12 cellular contexts compared by ENCODE assay signal in genomic region chr2:191500566-191501389, GRCh38.
DNase-seq lines count a peak whose midpoint lies in the region; ATAC-seq, FAIRE-seq and TF ChIP-seq lines count a peak whose summit lies in the region.
"Had no signal": no experiment of that assay in that cellular context is flagged by ENCODE, and none has a peak within 500 bp of the region (broad histone marks: within the 10 kb centered on the region; RNA-seq: fewer than 3 reads in every experiment).

No MANE protein-coding gene starts in this region.

- no peak for TF ChIP-seq POLR2A in IMR-90 (IDR thresholded peaks at IDR 0.05; ENCODE audit: low read depth, low read length)

- H3K4me2 ChIP-seq in IMR-90 (ENCODE audit: low read depth, low read length) (no peak overlapping the region), skeletal muscle satellite cell (ENCODE audit: low read length) (no peak overlapping the region)
- H3K4me2 ChIP-seq: BLaER1 treated with 17β-estradiol and CSF1 and Interleukin-3, amounts not matched to agents 10 nM and 100 nM had no signal

- peak overlapping the region; percentile 96 for H2BK20ac ChIP-seq in IMR-90 (ENCODE audit: low read depth, low read length)

- H3K14ac ChIP-seq in IMR-90 (replicated peaks; ENCODE audit: low read depth, low read length), result peak overlapping the region; percentile 60

- no peaks in the 10 kb centered on the region for H3K9me3 ChIP-seq in IMR-90 (ENCODE audit: control insufficient read depth, insufficient read depth, low read length)
- no peaks in the 10 kb centered on the region for H3K9me3 ChIP-seq in kidney (ENCODE audit: control insufficient read depth in 1 of 2, low read length in 2 of 2)
- no peaks in the 10 kb centered on the region for H3K9me3 ChIP-seq in skeletal muscle satellite cell (replicated peaks; ENCODE audit: low read length)
- no peaks in the 10 kb centered on the region for H3K9me3 ChIP-seq in colonic mucosa
- H3K9me3 ChIP-seq: BLaER1 treated with 17β-estradiol and CSF1 and Interleukin-3, amounts not matched to agents 10 nM and 100 nM; neutrophil had no signal

- DNase-seq in IMR-90 (no peak), astrocyte of the hippocampus (ENCODE audit: low read depth, low spot score) (peak; percentile 26), kidney (peak; percentile 71), NCI-H187 treated with DMSO at 0.1 percent for 48 hours (lab: John Stamatoyannopoulos, UW) (no peak), colonic mucosa (no peak)
- DNase-seq: activated naive CD4-positive, alpha-beta T cell had no signal

- dilution Hi-C loops in IMR-90 (cut with HindIII; ENCODE audit: low sequenced_read_pairs, unreplicated experiment), result no loop called here

- BruUV-seq in IMR-90 (replicated peaks; lab: Mats Ljungman, UMichigan), result no TSS peak

- peaks cover 3% of the 10 kb centered on the region; the same call in 1 of the 2 replicates for H3K9me1 ChIP-seq in IMR-90 (ENCODE audit: insufficient read depth, low read length)

- no peak for FAIRE-seq in kidney (lab: Jason Lieb, UNC)
- FAIRE-seq: GM12891 had no signal

- TF ChIP-seq RAD21 in IMR-90 (IDR thresholded peaks at IDR 0.05; ENCODE audit: low read length), result no peak

- H3K18ac ChIP-seq in IMR-90 (ENCODE audit: low read depth, low read length), result peak overlapping the region; percentile 66; the same call in 1 of the 2 replicates

- H3K4me1 ChIP-seq in IMR-90 (ENCODE audit: control insufficient read depth, insufficient read depth, low read length), result peaks cover 4% of the 10 kb centered on the region; the same call in 1 of the 2 replicates
- peaks cover 9 to 10% of the 10 kb centered on the region in 2 donors for H3K4me1 ChIP-seq in kidney (ENCODE audit: control insufficient read depth in 1 of 2, insufficient read depth in 1 of 2, low read depth in 1 of 2, low read length in 2 of 2)
- H3K4me1 ChIP-seq in skeletal muscle satellite cell (ENCODE audit: control insufficient read depth, insufficient read depth, low read length), result peaks cover 4% of the 10 kb centered on the region
- H3K4me1 ChIP-seq in colonic mucosa, result no peaks in the 10 kb centered on the region
- H3K4me1 ChIP-seq: BLaER1 treated with 17β-estradiol and CSF1 and Interleukin-3, amounts not matched to agents 10 nM and 100 nM had no signal

- no peaks in the 10 kb centered on the region for H4K20me1 ChIP-seq in IMR-90 (ENCODE audit: insufficient read depth, low read length)
- H4K20me1 ChIP-seq: BLaER1 treated with 17β-estradiol and CSF1 and Interleukin-3, amounts not matched to agents 10 nM and 100 nM had no signal

- POLR2A ChIA-PET in IMR-90 (lab: Charles Lee; ENCODE audit: unreplicated experiment), result interaction anchor here (0.5 to 1.1 kb wide), 2 partner anchors 9 to 241 kb away, joined by 3 to 4 read pairs; no protein-coding TSS in a partner anchor

- peak overlapping the region; percentile 91 for H2BK120ac ChIP-seq in IMR-90 (ENCODE audit: low read depth, low read length)

- H3K4me3 ChIP-seq in IMR-90 (ENCODE audit: insufficient read depth, low read depth, low read length), result no peak overlapping the region
- H3K4me3 ChIP-seq in kidney (ENCODE audit: low read length in 2 of 2), result no peak overlapping the region
- no peak overlapping the region for H3K4me3 ChIP-seq in skeletal muscle satellite cell (ENCODE audit: low read length)
- no peak overlapping the region for H3K4me3 ChIP-seq in colonic mucosa
- H3K4me3 ChIP-seq: BLaER1 treated with 17β-estradiol and CSF1 and Interleukin-3, amounts not matched to agents 10 nM and 100 nM; SK-N-MC had no signal

- H2BK5ac ChIP-seq in IMR-90 (ENCODE audit: low read depth, low read length, poor library complexity, severe bottlenecking), result no peak overlapping the region

- H3K27ac ChIP-seq in IMR-90 (ENCODE audit: insufficient read depth, low read length), result no peak overlapping the region
- peak overlapping the region; percentile 54 to 55 for H3K27ac ChIP-seq in kidney (ENCODE audit: low read depth in 2 of 2, low read length in 2 of 2)
- H3K27ac ChIP-seq in colonic mucosa, result no peak overlapping the region
- H3K27ac ChIP-seq: BLaER1 treated with 17β-estradiol and CSF1 and Interleukin-3, amounts not matched to agents 10 nM and 100 nM; neutrophil; SK-N-MC had no signal

- 83% methylated on average over 2 of the region's 8 CpGs; no CpG with 5 or more reads in 1 of the 2 experiments for WGBS in IMR-90 (ENCODE audit: extremely low coverage in 2 of 2, insufficient read length in 1 of 2), 2 experiments

- H3K36me3 ChIP-seq in IMR-90 (ENCODE audit: control insufficient read depth, insufficient read depth, low read length), result no peaks in the 10 kb centered on the region
- H3K36me3 ChIP-seq in kidney (ENCODE audit: control insufficient read depth in 1 of 2, insufficient read depth in 2 of 2, low read length in 2 of 2), result no peaks in the 10 kb centered on the region
- no peaks in the 10 kb centered on the region for H3K36me3 ChIP-seq in skeletal muscle satellite cell (ENCODE audit: insufficient read depth, low read length)
- H3K36me3 ChIP-seq in colonic mucosa, result no peaks in the 10 kb centered on the region
- H3K36me3 ChIP-seq: BLaER1 treated with 17β-estradiol and CSF1 and Interleukin-3, amounts not matched to agents 10 nM and 100 nM; neutrophil had no signal

- no peak for TF ChIP-seq CTCF in IMR-90 (conservative IDR thresholded peaks at IDR 0.05; ENCODE audit: low read depth, low read length)
- no peak for TF ChIP-seq CTCF in kidney (IDR thresholded peaks at IDR 0.05; ENCODE audit: borderline replicate concordance, extremely low read depth, insufficient read depth)
- TF ChIP-seq CTCF in colonic mucosa (IDR thresholded peaks at IDR 0.05), result no peak

- peak overlapping the region; percentile 76 for H3K4ac ChIP-seq in IMR-90 (ENCODE audit: low read depth, low read length)

- no peaks in the 10 kb centered on the region for H3K27me3 ChIP-seq in IMR-90 (ENCODE audit: control insufficient read depth, insufficient read depth, low read length)
- H3K27me3 ChIP-seq in skeletal muscle satellite cell (ENCODE audit: control insufficient read depth, insufficient read depth, low read length), result no peaks in the 10 kb centered on the region
- H3K27me3 ChIP-seq in colonic mucosa, result no peaks in the 10 kb centered on the region
- H3K27me3 ChIP-seq: BLaER1 treated with 17β-estradiol and CSF1 and Interleukin-3, amounts not matched to agents 10 nM and 100 nM; neutrophil had no signal

- in situ Hi-C loops in IMR-90 (cut with MboI; ENCODE audit: low sequenced_read_pairs), result no loop called here

- H3K56ac ChIP-seq in IMR-90 (ENCODE audit: extremely low read depth, insufficient read depth, low read length), result 0 out of 2 replicates have a peak overlapping the region, but pooled peaks have one; percentile 1

- 0 out of 2 replicates have a peak, but pooled peaks have one; percentile 15 for ATAC-seq in IMR-90 (ENCODE audit: low read depth)
- no peak for ATAC-seq in HG02588 (IDR thresholded peaks at IDR 0.05; ENCODE audit: unreplicated experiment)

- H2AFZ ChIP-seq in IMR-90 (replicated peaks; ENCODE audit: low read length, poor library complexity), result peak overlapping the region; percentile 79

- peak overlapping the region in 1 of 2 experiments; percentile 54; a peak in 2 of 4 replicates for H4K8ac ChIP-seq in IMR-90 (ENCODE audit: low read depth in 2 of 2, low read length in 2 of 2)

- peak overlapping the region; percentile 68; the same call in 1 of the 2 replicates for H2AK5ac ChIP-seq in IMR-90 (ENCODE audit: low read depth, low read length)

- peak overlapping the region; percentile 83 for H4K91ac ChIP-seq in IMR-90 (ENCODE audit: insufficient read depth, low read depth, low read length)

- peak overlapping the region; percentile 70 for H2AK9ac ChIP-seq in IMR-90 (replicated peaks; ENCODE audit: low read depth, low read length, poor library complexity)

- no peaks in the 10 kb centered on the region for H3K79me1 ChIP-seq in IMR-90 (ENCODE audit: low read depth in 1 of 2, low read length in 2 of 2)

- peak overlapping the region; percentile 49; the same call in 1 of the 3 replicates for H2BK15ac ChIP-seq in IMR-90 (ENCODE audit: low read depth, low read length)

- intact Hi-C loops in IMR-90 (cut with micrococcal nuclease) (loop anchor here (1.0 to 5.0 kb wide), 6 partner anchors 201 to 448 kb away; no protein-coding TSS in a partner anchor), kidney (cut with DNase I) (loop anchor here (5.0 kb wide), 1 partner anchor 333 kb away; no protein-coding TSS in a partner anchor), colonic mucosa (cut with DNase I) (loop anchor here (2.0 to 5.0 kb wide), 2 partner anchors 258 to 336 kb away; no protein-coding TSS in a partner anchor)

- H4K5ac ChIP-seq in IMR-90 (ENCODE audit: low read depth, low read length), result peak overlapping the region; percentile 14

- 0 out of 2 replicates have a peak overlapping the region, but pooled peaks have one; percentile 63 for H3K23ac ChIP-seq in IMR-90 (ENCODE audit: low read depth, low read length)

- H3K9ac ChIP-seq in IMR-90 (ENCODE audit: low read depth, low read length) (no peak overlapping the region), kidney (ENCODE audit: low read length in 2 of 2) (no peak overlapping the region), skeletal muscle satellite cell (ENCODE audit: low read depth, low read length) (peak overlapping the region; percentile 14), colonic mucosa (ENCODE audit: low read depth in 2 of 2, low read length in 2 of 2) (no peak overlapping the region)
- H3K9ac ChIP-seq: BLaER1 treated with 17β-estradiol and CSF1 and Interleukin-3, amounts not matched to agents 10 nM and 100 nM had no signal

- CTCF ChIA-PET in IMR-90 (lab: Yijun Ruan, JAX), result interaction anchor here (0.6 to 2.5 kb wide), 30 partner anchors 10 to 648 kb away, joined by 3 to 15 read pairs (median 4); partner anchors contain the start of gene MYO1B

TF ChIP-seq in IMR-90, 13 proteins besides CTCF, POLR2A, EP300 and RAD21 (continues in another document):
- TF ChIP-seq ELK1 (IDR thresholded peaks at IDR 0.05; ENCODE audit: borderline replicate concordance, low read depth, low read length), result no peak
- TF ChIP-seq FOS (IDR thresholded peaks at IDR 0.05; ENCODE audit: low read depth, low read length), result no peak
- TF ChIP-seq MAZ (IDR thresholded peaks at IDR 0.05; ENCODE audit: borderline replicate concordance, low read depth, low read length), result no peak
- no peak for TF ChIP-seq BHLHE40 (IDR thresholded peaks at IDR 0.05; ENCODE audit: low read depth, low read length)
- TF ChIP-seq RCOR1 (IDR thresholded peaks at IDR 0.05; ENCODE audit: insufficient replicate concordance, low read length), result no peak
- no peak for TF ChIP-seq MXI1 (IDR thresholded peaks at IDR 0.05; ENCODE audit: borderline replicate concordance, low read depth, low read length)
- no peak for TF ChIP-seq RFX5 (IDR thresholded peaks at IDR 0.05; ENCODE audit: low read depth, low read length)

Comparison
In these comparisons a context has a peak if more than half of its experiments do, and no peak if none do; other contexts are left out.
1. DNase-seq: peak in astrocyte of the hippocampus (single experiment) and kidney (single experiment); none in IMR-90 (single experiment), NCI-H187 treated with DMSO at 0.1 percent for 48 hours (single experiment) and colonic mucosa (single experiment).
2. H3K27ac ChIP-seq: peak in kidney (2 of 2); none in IMR-90 (single experiment) and colonic mucosa (single experiment).